In genomic region chr6:12291083-12291784, GRCh38 we compare ENCODE assay signal across 8 cellular contexts. TPM values are rescaled to one million over a fixed set of nuclear protein-coding genes. Genes with fewer than 3 reads are reported as not detected.
DNase-seq lines count a peak whose midpoint lies in the region; ATAC-seq and TF ChIP-seq lines count a peak whose summit lies in the region.
"Had no signal": no experiment of that assay in that cellular context is flagged by ENCODE, and none has a peak within 500 bp of the region (broad histone marks: within the 10 kb centered on the region; RNA-seq: fewer than 3 reads in every experiment).

No MANE protein-coding gene starts in this region.

- H3K27me3 ChIP-seq in HUES6 (ENCODE audit: control insufficient read depth, insufficient read depth, low read length) (peaks cover 26% of the 10 kb centered on the region), right lobe of liver (no peaks in the 10 kb centered on the region), tibial artery (no peaks in the 10 kb centered on the region)

- H3K27ac Mint-ChIP-seq in brain = peak overlapping the region in 1 of 5 experiments; percentile 81

- no peak for ATAC-seq in right lobe of liver
- no peak for ATAC-seq in HG02981 (IDR thresholded peaks at IDR 0.05; ENCODE audit: unreplicated experiment)
- ATAC-seq in GM21381 (IDR thresholded peaks at IDR 0.05; ENCODE audit: unreplicated experiment) = no peak
- no peak for ATAC-seq in GM21786 (IDR thresholded peaks at IDR 0.05; ENCODE audit: unreplicated experiment)

- intact Hi-C loops in right lobe of liver (cut with DNase I) = loop anchor here (5.0 to 10.0 kb wide), 2 partner anchors 311 to 314 kb away; no protein-coding TSS in a partner anchor
- intact Hi-C loops in tibial artery (cut with DNase I; ENCODE audit: low total_unique reads) = loop anchor here (5.0 kb wide), 1 partner anchor 311 kb away; no protein-coding TSS in a partner anchor

- peak overlapping the region; percentile 70 to 93 (median 86) for H3K4me3 Mint-ChIP-seq in brain

- no peaks in the 10 kb centered on the region for H3K36me3 Mint-ChIP-seq in brain

- peaks cover 32% of the 10 kb centered on the region for H3K4me1 Mint-ChIP-seq in brain

- H3K9me3 Mint-ChIP-seq in brain = no peaks in the 10 kb centered on the region

- H3K36me3 ChIP-seq in HUES6 (ENCODE audit: control insufficient read depth, insufficient read depth, low read length) (no peaks in the 10 kb centered on the region; the same call in 1 of the 2 replicates), right lobe of liver (no peaks in the 10 kb centered on the region), tibial artery (no peaks in the 10 kb centered on the region)

- no peak for DNase-seq in right lobe of liver
- DNase-seq in tibial artery = no peak
- DNase-seq: activated naive CD4-positive, alpha-beta T cell treated with Interleukin-2 at 50 U/mL for 16 hours had no signal

- H3K9me3 ChIP-seq in HUES6 (ENCODE audit: control insufficient read depth, insufficient read depth, low read depth, low read length) (no peaks in the 10 kb centered on the region), right lobe of liver (no peaks in the 10 kb centered on the region), tibial artery (no peaks in the 10 kb centered on the region)

- H3K4me1 ChIP-seq in HUES6 (ENCODE audit: control insufficient read depth, insufficient read depth, low read length) = peaks cover 27% of the 10 kb centered on the region
- H3K4me1 ChIP-seq in right lobe of liver = peaks cover 0 to 10% (median 4%) of the 10 kb centered on the region in 4 donors
- H3K4me1 ChIP-seq in tibial artery = peaks cover 0 to 69% (median 53%) of the 10 kb centered on the region in 4 donors

- H3K27ac ChIP-seq in HUES6 (ENCODE audit: low read depth, low read length) = no peak overlapping the region
- peak overlapping the region in 1 of 3 donors; percentile 8 for H3K27ac ChIP-seq in right lobe of liver
- H3K27ac ChIP-seq in tibial artery = peak overlapping the region; percentile 70 to 76

- TF ChIP-seq CTCF in brain (conservative IDR thresholded peaks at IDR 0.05) = no peak
- TF ChIP-seq CTCF in right lobe of liver (IDR thresholded peaks at IDR 0.05) = no peak
- TF ChIP-seq CTCF in tibial artery (IDR thresholded peaks at IDR 0.05) = no peak

- H3K9ac ChIP-seq in HUES6 (ENCODE audit: low read length) = peak overlapping the region; percentile 60

- peaks cover 37% of the 10 kb centered on the region for H3K27me3 Mint-ChIP-seq in brain

- no peak for TF ChIP-seq POLR2A in right lobe of liver (IDR thresholded peaks at IDR 0.05)

- H3K4me3 ChIP-seq in HUES6 (ENCODE audit: low read depth, low read length) (peak overlapping the region; percentile 68), right lobe of liver (peak overlapping the region; percentile 18 to 45 (median 27)), tibial artery (peak overlapping the region; percentile 54 to 55)

- 22% methylated on average over 11 of the region's 12 CpGs for WGBS in right lobe of liver (ENCODE audit: insufficient coverage, low coverage, low lambda C conversion rate, missing lambda C conversion rate)

RNA-seq across cellular contexts. Expression of gene EDN1, which starts 1.1 kb away (rescaled TPM):
- polyA plus RNA-seq in brain (ENCODE audit: insufficient read depth, low read depth, low replicate concordance) = 5.1 TPM
- total RNA-seq in right lobe of liver = 1 to 10 TPM in 3 of 6 experiments, under 1 TPM in 3; 0.18 to 6.8 (median 1.4) TPM
